ENCODE assay signal across 23 cellular contexts in the genomic region with DNA sequence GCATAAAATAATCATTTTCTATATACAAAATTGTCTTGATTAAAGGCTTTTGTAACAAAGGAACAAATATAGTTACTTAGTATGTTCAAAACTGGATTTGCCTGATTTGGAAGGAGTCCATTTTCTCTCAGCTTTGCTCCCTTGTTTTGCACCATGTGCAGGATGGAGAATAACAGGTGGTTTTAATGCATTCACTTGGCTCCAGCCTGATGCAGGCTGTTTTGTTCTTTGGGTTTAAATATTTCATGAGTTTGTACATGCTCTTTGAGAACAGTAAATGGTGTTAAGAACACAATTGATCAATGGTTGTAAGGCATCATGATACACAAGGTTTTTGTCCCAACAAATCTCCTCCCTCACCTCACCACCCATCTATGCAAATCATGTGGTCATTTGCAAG.
"Had no signal": no experiment of that assay in that cellular context is flagged by ENCODE, and none has a peak within 500 bp of the region (broad histone marks: within the 10 kb centered on the region; RNA-seq: fewer than 3 reads in every experiment).

No MANE protein-coding gene starts in this region.

- ATAC-seq: left colon; left lung; lower lobe of right lung; naive thymus-derived CD8-positive, alpha-beta T cell; pancreas; sciatic nerve; stimulated activated naive B cell treated with anti-CD40 and anti-IgM and Interleukin-4, amounts not matched to agents 10 μg/mL and 1 μg/mL and 100 μg/mL, for 72 hours; upper lobe of right lung had no signal

- H3K36me3 ChIP-seq: left lung, lower lobe of right lung, pancreas, right atrium auricular region, thyroid gland, transverse colon, upper lobe of right lung had no signal

- H3K4me3 ChIP-seq: left lung, lower lobe of right lung, pancreas, right atrium auricular region, skin epidermis, testis, thyroid gland, transverse colon, upper lobe of right lung had no signal

- H3K27ac ChIP-seq: left lung, lower lobe of right lung, pancreas, right atrium auricular region, skin epidermis, testis, thyroid gland, transverse colon, upper lobe of right lung had no signal

- H3K4me1 ChIP-seq: left lung, lower lobe of right lung, pancreas, right atrium auricular region, testis, upper lobe of right lung had no signal

- DNase-seq: hypothalamus; immature natural killer cell; kidney; left colon; left lung; lower lobe of right lung; mammary epithelial cell; mesenchymal stem cell; naive thymus-derived CD8-positive, alpha-beta T cell; nucleus accumbens; pancreas; stimulated activated CD4-positive, alpha-beta T cell treated with anti-CD3 and anti-CD28 coated beads, Interleukin-12 subunit alpha, Interleukin-12 subunit beta, amount 100 ng/mL, for 4 hours; stimulated activated CD4-positive, alpha-beta T cell treated with anti-CD3 and anti-CD28 coated beads, Interleukin-15, amount 100 ng/mL, for 24 hours; stimulated activated CD4-positive, alpha-beta T cell treated with anti-CD3 and anti-CD28 coated beads, Interleukin-2, amount 100 ng/mL, for 24 hours; stimulated activated CD4-positive, alpha-beta T cell treated with anti-CD3 and anti-CD28 coated beads, Interleukin-4, amount 100 ng/mL, for 1 hour; stimulated activated naive B cell treated with anti-CD40 and anti-IgM and Interleukin-4, amounts not matched to agents 10 μg/mL and 1 μg/mL and 100 μg/mL, for 72 hours; testis; thyroid gland; transverse colon; upper lobe of right lung had no signal

- H3K27me3 ChIP-seq: left lung, pancreas, right atrium auricular region, testis, thyroid gland, transverse colon, upper lobe of right lung had no signal

- H3K9me3 ChIP-seq: lower lobe of right lung, pancreas, right atrium auricular region, testis, thyroid gland, upper lobe of right lung had no signal
